Comparison of ENCODE assay signal across 12 cellular contexts in genomic region chr4:142350886-142351285, GRCh38.
A peak's percentile ranks its signal among the peaks of the same experiment; 100 is the strongest.
DNase-seq lines count a peak whose midpoint lies in the region; ATAC-seq and TF ChIP-seq lines count a peak whose summit lies in the region.
"Had no signal": no experiment of that assay in that cellular context is flagged by ENCODE, and none has a peak within 500 bp of the region (broad histone marks: within the 10 kb centered on the region; RNA-seq: fewer than 3 reads in every experiment).

No MANE protein-coding gene starts in this region.

- H2AFZ ChIP-seq in trophoblast cell (ENCODE audit: insufficient read depth, low read length, poor library complexity) = no peak overlapping the region

- H4K12ac ChIP-seq in trophoblast cell (ENCODE audit: low read depth, low read length) = no peak overlapping the region

- no peaks in the 10 kb centered on the region for H3K4me1 ChIP-seq in trophoblast cell (ENCODE audit: control insufficient read depth in 1 of 2, insufficient read depth in 2 of 2, low read length in 2 of 2)

- H2BK120ac ChIP-seq in trophoblast cell (ENCODE audit: insufficient read depth, low read length, poor library complexity) = no peak overlapping the region

- H3K4me2 ChIP-seq in trophoblast cell (ENCODE audit: low read length) = no peak overlapping the region

- H3K18ac ChIP-seq in trophoblast cell (ENCODE audit: low read length) = no peak overlapping the region

- H3K14ac ChIP-seq in trophoblast cell (ENCODE audit: low read length) = no peak overlapping the region

- H3K9ac ChIP-seq in trophoblast cell (ENCODE audit: low read length) = peak overlapping the region; percentile 5

- H3K23ac ChIP-seq in trophoblast cell (ENCODE audit: low read length) = peak overlapping the region; percentile 33

- no peaks in the 10 kb centered on the region for H3K27me3 ChIP-seq in trophoblast cell (ENCODE audit: insufficient read depth, low read length)
- H3K27me3 ChIP-seq: foreskin keratinocyte had no signal

- H3K79me2 ChIP-seq in trophoblast cell (ENCODE audit: control insufficient read depth, insufficient read depth, low read length, poor library complexity) = no peaks in the 10 kb centered on the region

- peak; percentile 82 for DNase-seq in DMS53 treated with DMSO at 0.1 percent for 48 hours (lab: John Stamatoyannopoulos, UW; ENCODE audit: unreplicated experiment)
- DNase-seq in NCI-H345 (lab: John Stamatoyannopoulos, UW) = peak; percentile 57
- no peak for DNase-seq in coronary artery (ENCODE audit: low spot score)
- DNase-seq in trophoblast cell = no peak
- no peak for DNase-seq in left lobe of liver (ENCODE audit: low spot score)
- no peak for DNase-seq in glomerular visceral epithelial cell (ENCODE audit: extremely low spot score)
- DNase-seq in NCI-H146 treated with DMSO at 0.1 percent for 48 hours (lab: John Stamatoyannopoulos, UW; ENCODE audit: unreplicated experiment) = no peak
- DNase-seq: activated CD4-positive, alpha-beta T cell treated with anti-CD3 and anti-CD28 coated beads, Interleukin-2, amount 50 U/mL, for 4 hours; foreskin keratinocyte; NCI-H1092 treated with DMSO at 0.1 percent for 48 hours; stimulated activated CD4-positive, alpha-beta T cell treated with anti-CD3 and anti-CD28 coated beads, Interleukin-15, amount 100 ng/mL, for 24 hours; stimulated activated naive CD4-positive, alpha-beta T cell treated with Interleukin-2 at 50 U/mL for 16 hours had no signal

- H3K4me3 ChIP-seq in coronary artery (no peak overlapping the region), trophoblast cell (ENCODE audit: low read depth, low read length) (no peak overlapping the region)

- H3K79me1 ChIP-seq in trophoblast cell (ENCODE audit: low read length) = peaks cover 2% of the 10 kb centered on the region

- H3K36me3 ChIP-seq in trophoblast cell (ENCODE audit: control insufficient read depth in 1 of 2, insufficient read depth in 2 of 2, low read length in 2 of 2) = no peaks in the 10 kb centered on the region

- no peak overlapping the region for H3K4ac ChIP-seq in trophoblast cell (ENCODE audit: low read depth, low read length)

- no peak overlapping the region for H2BK12ac ChIP-seq in trophoblast cell (ENCODE audit: low read length)

- no peak overlapping the region for H4K8ac ChIP-seq in trophoblast cell (ENCODE audit: low read depth, low read length)

- no peak overlapping the region for H4K91ac ChIP-seq in trophoblast cell (ENCODE audit: low read depth, low read length)

- H3K27ac ChIP-seq in coronary artery (peak overlapping the region; percentile 29 to 48), trophoblast cell (ENCODE audit: low read depth, low read length) (no peak overlapping the region)
- H3K27ac ChIP-seq: foreskin keratinocyte had no signal

- H3K9me3 ChIP-seq in trophoblast cell (ENCODE audit: insufficient read depth, low read depth, low read length) = no peaks in the 10 kb centered on the region

- ATAC-seq in left lobe of liver = no peak
- ATAC-seq: foreskin keratinocyte had no signal

- H2BK5ac ChIP-seq in trophoblast cell (ENCODE audit: low read depth, low read length, poor library complexity) = no peak overlapping the region

- no peak for TF ChIP-seq CTCF in coronary artery (IDR thresholded peaks at IDR 0.05)

- no peak overlapping the region for H2AK5ac ChIP-seq in trophoblast cell (ENCODE audit: low read length)

Comparison
In these comparisons a context has a peak if more than half of its experiments do, and no peak if none do; other contexts are left out.
1. DNase-seq: peak in DMS53 treated with DMSO at 0.1 percent for 48 hours (single experiment) and NCI-H345 (single experiment); none in coronary artery (single experiment), trophoblast cell (0 of 2), left lobe of liver (single experiment), glomerular visceral epithelial cell (single experiment) and NCI-H146 treated with DMSO at 0.1 percent for 48 hours (single experiment).